Comparison of ENCODE assay signal across 8 cellular contexts in the genomic region with DNA sequence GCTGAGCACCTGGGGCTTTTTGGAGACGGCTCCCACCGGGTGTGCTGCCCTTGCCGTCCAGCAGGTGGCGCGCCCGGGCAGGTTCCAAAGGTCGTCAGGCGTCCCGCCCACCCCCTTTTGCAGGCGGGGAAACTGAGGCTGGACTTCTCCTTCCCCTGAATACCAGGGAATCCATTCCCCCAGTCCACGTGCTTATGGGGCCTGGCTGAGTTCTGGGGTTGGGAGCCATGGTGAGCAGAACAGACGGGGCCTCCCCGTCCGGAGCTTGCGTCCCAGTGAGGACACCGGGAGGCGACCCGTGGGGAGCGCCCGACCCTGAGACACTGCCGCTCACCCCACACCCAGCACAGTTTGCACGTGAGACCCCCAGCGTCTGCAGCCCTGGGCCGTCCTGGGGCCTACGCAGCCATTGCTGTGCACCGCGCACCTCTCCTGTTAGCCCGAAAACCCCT. TPM values are rescaled to one million over a fixed set of nuclear protein-coding genes. Genes with fewer than 3 reads are reported as not detected.
A peak's percentile ranks its signal among the peaks of the same experiment; 100 is the strongest.
DNase-seq lines count a peak whose midpoint lies in the region; ATAC-seq and TF ChIP-seq lines count a peak whose summit lies in the region.

No MANE protein-coding gene starts in this region.

- H3K27me3 ChIP-seq in right atrium auricular region, result no peaks in the 10 kb centered on the region

- H3K9me3 ChIP-seq in right atrium auricular region, result peaks cover 0 to 7% of the 10 kb centered on the region in 2 donors

- no peak overlapping the region for H3K27ac Mint-ChIP-seq in activated naive CD4-positive, alpha-beta T cell treated with anti-CD3 and anti-CD28 coated beads, Interleukin-2, amount 10 ng/mL, durations not matched to agents 7 days and 5 days

- CTCF ChIA-PET in GM10248 (lab: Yijun Ruan, JAX), result interaction anchor here (1.0 to 1.3 kb wide), 7 partner anchors 8 to 321 kb away, joined by 3 to 5 read pairs (median 3); no protein-coding TSS in a partner anchor
- CTCF ChIA-PET in RWPE1 (lab: Yijun Ruan, JAX), result interaction anchor here (0.6 to 3.5 kb wide), 4 partner anchors 11 to 85 kb away, joined by 3 to 17 read pairs (median 7); no protein-coding TSS in a partner anchor
- CTCF ChIA-PET in activated naive CD4-positive, alpha-beta T cell treated with anti-CD3 and anti-CD28 coated beads, Interleukin-2, amount 10 ng/mL, durations not matched to agents 7 days and 5 days (lab: Charles Lee), result no interaction called here

- POLR2A ChIA-PET in GM10248 (lab: Yijun Ruan, JAX), result no interaction called here
- POLR2A ChIA-PET in RWPE1 (lab: Yijun Ruan, JAX; ENCODE audit: low non-redundant PET), result no interaction called here

- H3K27ac ChIP-seq in RWPE1, result no peak overlapping the region
- no peak overlapping the region for H3K27ac ChIP-seq in right atrium auricular region

- no peak for ATAC-seq in GM18907 (IDR thresholded peaks at IDR 0.05; ENCODE audit: unreplicated experiment)

- H3K27me3 Mint-ChIP-seq in activated naive CD4-positive, alpha-beta T cell treated with anti-CD3 and anti-CD28 coated beads, Interleukin-2, amount 10 ng/mL, durations not matched to agents 7 days and 5 days, result peaks cover 22% of the 10 kb centered on the region

- H3K4me3 ChIP-seq in right atrium auricular region, result no peak overlapping the region

- H3K4me3 Mint-ChIP-seq in activated naive CD4-positive, alpha-beta T cell treated with anti-CD3 and anti-CD28 coated beads, Interleukin-2, amount 10 ng/mL, durations not matched to agents 7 days and 5 days, result no peak overlapping the region

- H3K36me3 Mint-ChIP-seq in activated naive CD4-positive, alpha-beta T cell treated with anti-CD3 and anti-CD28 coated beads, Interleukin-2, amount 10 ng/mL, durations not matched to agents 7 days and 5 days, result no peaks in the 10 kb centered on the region

- H3K9me3 Mint-ChIP-seq in activated naive CD4-positive, alpha-beta T cell treated with anti-CD3 and anti-CD28 coated beads, Interleukin-2, amount 10 ng/mL, durations not matched to agents 7 days and 5 days, result peaks cover 7% of the 10 kb centered on the region

- H3K4me1 ChIP-seq in right atrium auricular region, result peaks cover 0 to 5% of the 10 kb centered on the region in 2 donors

- H3K4me1 Mint-ChIP-seq in activated naive CD4-positive, alpha-beta T cell treated with anti-CD3 and anti-CD28 coated beads, Interleukin-2, amount 10 ng/mL, durations not matched to agents 7 days and 5 days, result no peaks in the 10 kb centered on the region

- DNase-seq in GM10248 (ENCODE audit: extremely low spot score) (peak; percentile 81), RWPE1 (ENCODE audit: low spot score) (peak; percentile 51), right atrium auricular region (ENCODE audit: low spot score) (no peak), foreskin melanocyte (no peak), cerebellar nuclear complex (lab: John Stamatoyannopoulos, UW) (no peak)
- peak; percentile 70 for DNase-seq in activated naive CD4-positive, alpha-beta T cell treated with anti-CD3 and anti-CD28 coated beads, Interleukin-2, amount 10 ng/mL, durations not matched to agents 7 days and 5 days
- DNase-seq in stimulated activated CD4-positive, alpha-beta T cell treated with anti-CD3 and anti-CD28 coated beads, Interleukin-4, amount 100 ng/mL, for 1 hour, result peak; percentile 65

- no peaks in the 10 kb centered on the region for H3K36me3 ChIP-seq in right atrium auricular region

- peak; percentile 87 for TF ChIP-seq CTCF in GM10248 (IDR thresholded peaks at IDR 0.05; ENCODE audit: control extremely low read depth, extremely low read depth, low read depth, missing control alignments)
- peak; percentile 95 for TF ChIP-seq CTCF in RWPE1 (conservative IDR thresholded peaks at IDR 0.05; ENCODE audit: low read depth)
- TF ChIP-seq CTCF in right atrium auricular region (IDR thresholded peaks at IDR 0.05), result peak; percentile 92 to 95

RNA-seq across cellular contexts. Expression of a gene that starts 51.8 kb away (rescaled TPM):
- under 1 TPM; 0.08 to 0.11 TPM for total RNA-seq in right atrium auricular region

RNA-seq across cellular contexts. Expression of a gene that starts 57.7 kb away (rescaled TPM):
- total RNA-seq in right atrium auricular region, result 10 to 100 TPM; 10.6 to 18.0 TPM

Comparison
In these comparisons a context has a peak if more than half of its experiments do, and no peak if none do; other contexts are left out.
1. DNase-seq: peak in GM10248 (single experiment), RWPE1 (single experiment), activated naive CD4-positive, alpha-beta T cell treated with anti-CD3 and anti-CD28 coated beads, Interleukin-2, amount 10 ng/mL, durations not matched to agents 7 days and 5 days (single experiment) and stimulated activated CD4-positive, alpha-beta T cell treated with anti-CD3 and anti-CD28 coated beads, Interleukin-4, amount 100 ng/mL, for 1 hour (single experiment); none in right atrium auricular region (single experiment), foreskin melanocyte (single experiment) and cerebellar nuclear complex (0 of 2).
2. Peak in every context shown above with its lines, with median percentiles within 50 percentile points of each other: CTCF ChIP-seq.